Comparison of ENCODE assay signal across 10 cellular contexts in the genomic region with DNA sequence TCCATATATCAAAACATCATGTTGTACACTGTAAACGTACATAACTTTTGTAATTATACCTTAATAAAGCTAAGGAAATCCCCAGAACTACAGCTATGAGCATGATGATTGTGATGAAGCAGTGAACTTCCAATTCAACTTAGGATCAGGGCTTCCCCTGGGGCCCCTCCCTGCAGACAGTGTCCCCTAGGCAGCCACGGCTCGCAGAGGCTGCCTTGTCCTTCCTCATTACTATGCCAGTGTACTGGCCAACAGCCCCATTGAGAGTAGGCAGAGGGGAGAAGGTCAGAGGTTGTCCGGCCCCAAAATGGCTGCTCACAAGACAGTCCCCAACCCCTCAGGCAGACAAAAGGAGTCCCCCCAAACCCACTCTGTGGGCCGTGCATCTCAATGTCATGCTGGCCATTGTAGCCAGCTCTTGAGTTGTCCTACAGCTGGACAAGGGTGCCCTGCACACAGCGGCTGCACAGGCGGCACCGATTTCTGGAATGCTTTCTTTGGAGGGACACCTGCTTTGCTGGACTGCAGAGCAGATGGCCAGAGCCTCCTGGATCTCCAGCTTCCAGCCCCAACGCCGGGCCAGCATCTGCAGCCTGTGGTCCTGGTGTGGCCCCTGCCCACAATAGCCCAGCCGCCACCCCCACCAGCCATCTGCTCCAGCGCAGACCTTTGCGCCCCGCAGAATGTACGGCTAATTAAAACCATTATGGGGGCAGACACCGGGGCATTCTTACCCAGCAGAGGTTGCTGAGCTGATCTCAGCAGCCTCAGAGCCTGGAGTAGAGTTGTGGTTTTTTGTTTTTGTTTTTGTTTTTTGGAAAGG. TPM values are rescaled to one million over a fixed set of nuclear protein-coding genes. Genes with fewer than 3 reads are reported as not detected.
A peak's percentile ranks its signal among the peaks of the same experiment; 100 is the strongest.
DNase-seq lines count a peak whose midpoint lies in the region; ATAC-seq and TF ChIP-seq lines count a peak whose summit lies in the region.
"Had no signal": no experiment of that assay in that cellular context is flagged by ENCODE, and none has a peak within 500 bp of the region (broad histone marks: within the 10 kb centered on the region; RNA-seq: fewer than 3 reads in every experiment).

No MANE protein-coding gene starts in this region.

- TF ChIP-seq EP300 in stomach (IDR thresholded peaks at IDR 0.05) = no peak

- H3K36me3 Mint-ChIP-seq in activated naive CD4-positive, alpha-beta T cell treated with anti-CD3 and anti-CD28 coated beads, Interleukin-2, amount 50 U/mL, for 24 hours = peaks cover 5% of the 10 kb centered on the region
- peaks cover 13% of the 10 kb centered on the region for H3K36me3 Mint-ChIP-seq in activated T-helper 1 cell treated with anti-CD3 and anti-CD28 coated beads, Interleukin-12 subunit alpha, Interleukin-12 subunit beta, Interleukin-2, Interleukin-4 antibody, amounts not matched to agents 30 ng/mL and 10 ng/mL and 1 ng/mL, durations not matched to agents 14 hours and 24 hours and 36 hours (ENCODE audit: low read depth)
- H3K36me3 Mint-ChIP-seq in immature natural killer cell = peaks cover 0 to 6% (median 4%) of the 10 kb centered on the region in 3 donors

- ATAC-seq in gastrocnemius medialis = no peak

- TF ChIP-seq CTCF in gastrocnemius medialis (IDR thresholded peaks at IDR 0.05 in 4 of 5, conservative IDR thresholded peaks at IDR 0.05 in 1 of 5) = no peak
- no peak for TF ChIP-seq CTCF in stomach (IDR thresholded peaks at IDR 0.05)

- H3K27ac ChIP-seq in thymus (ENCODE audit: low read depth) = peak overlapping the region; percentile 94
- no peak overlapping the region for H3K27ac ChIP-seq in gastrocnemius medialis
- peak overlapping the region in 1 of 5 donors; percentile 22 for H3K27ac ChIP-seq in stomach
- H3K27ac ChIP-seq: ovary had no signal

- peaks cover 87% of the 10 kb centered on the region for H3K4me1 Mint-ChIP-seq in activated naive CD4-positive, alpha-beta T cell treated with anti-CD3 and anti-CD28 coated beads, Interleukin-2, amount 50 U/mL, for 24 hours
- H3K4me1 Mint-ChIP-seq in activated T-helper 1 cell treated with anti-CD3 and anti-CD28 coated beads, Interleukin-12 subunit alpha, Interleukin-12 subunit beta, Interleukin-2, Interleukin-4 antibody, amounts not matched to agents 30 ng/mL and 10 ng/mL and 1 ng/mL, durations not matched to agents 14 hours and 24 hours and 36 hours (ENCODE audit: low read depth) = peaks cover 54% of the 10 kb centered on the region
- peaks cover 65 to 80% of the 10 kb centered on the region in 2 donors for H3K4me1 Mint-ChIP-seq in immature natural killer cell

- no peak for TF ChIP-seq POLR2A in gastrocnemius medialis (IDR thresholded peaks at IDR 0.05)
- no peak for TF ChIP-seq POLR2A in stomach (IDR thresholded peaks at IDR 0.05)

- H3K36me3 ChIP-seq in thymus (ENCODE audit: control insufficient read depth, insufficient read depth) (no peaks in the 10 kb centered on the region), gastrocnemius medialis (no peaks in the 10 kb centered on the region), stomach (peaks cover 0 to 14% (median 9%) of the 10 kb centered on the region in 4 donors)
- H3K36me3 ChIP-seq: ovary had no signal

- peaks cover 44% of the 10 kb centered on the region for H3K4me1 ChIP-seq in thymus (ENCODE audit: control insufficient read depth, insufficient read depth, low read length)
- peaks cover 13 to 24% of the 10 kb centered on the region in 2 donors for H3K4me1 ChIP-seq in gastrocnemius medialis
- H3K4me1 ChIP-seq in stomach = peaks cover 0 to 25% (median 11%) of the 10 kb centered on the region in 4 donors

- H3K4me3 ChIP-seq in thymus (ENCODE audit: low read length) (no peak overlapping the region), gastrocnemius medialis (no peak overlapping the region), stomach (no peak overlapping the region)
- H3K4me3 ChIP-seq: ovary had no signal

- H3K27ac Mint-ChIP-seq in activated naive CD4-positive, alpha-beta T cell treated with anti-CD3 and anti-CD28 coated beads, Interleukin-2, amount 50 U/mL, for 24 hours = peak overlapping the region; percentile 79
- peak overlapping the region; percentile 79 for H3K27ac Mint-ChIP-seq in activated T-helper 1 cell treated with anti-CD3 and anti-CD28 coated beads, Interleukin-12 subunit alpha, Interleukin-12 subunit beta, Interleukin-2, Interleukin-4 antibody, amounts not matched to agents 30 ng/mL and 10 ng/mL and 1 ng/mL, durations not matched to agents 14 hours and 24 hours and 36 hours
- peak overlapping the region; percentile 48 to 87 (median 76) for H3K27ac Mint-ChIP-seq in immature natural killer cell

- no peaks in the 10 kb centered on the region for H3K27me3 ChIP-seq in thymus (ENCODE audit: control insufficient read depth, insufficient read depth)
- H3K27me3 ChIP-seq in gastrocnemius medialis = no peaks in the 10 kb centered on the region
- H3K27me3 ChIP-seq in stomach = no peaks in the 10 kb centered on the region
- H3K27me3 ChIP-seq: ovary had no signal

- intact Hi-C loops in activated T-helper 1 cell treated with anti-CD3 and anti-CD28 coated beads, Interleukin-12 subunit alpha, Interleukin-12 subunit beta, Interleukin-2, Interleukin-4 antibody, amounts not matched to agents 30 ng/mL and 10 ng/mL and 1 ng/mL, durations not matched to agents 14 hours and 24 hours and 36 hours (cut with micrococcal nuclease) = no loop called here
- intact Hi-C loops in gastrocnemius medialis (cut with DNase I; ENCODE audit: low total_unique reads) = no loop called here
- intact Hi-C loops in stomach (cut with DNase I; ENCODE audit: low total_unique reads) = no loop called here

- 77% methylated on average over 16 of the region's 16 CpGs for WGBS in thymus
- 71 to 81% (median 75%) methylated on average over 12 to 16 of the region's 16 CpGs for WGBS in stomach, 5 donors

- in situ Hi-C loops in gastrocnemius medialis (cut with MboI; ENCODE audit: low sequenced_read_pairs in 4 of 4) = loop anchor here in 3 of 4 donors (10.0 to 25.0 kb wide), 2 partner anchors 70 to 473 kb away; partner anchors contain the start of genes DMAC2L (in 2 of the 3) and L2HGDH (in 2 of the 3)

- H3K4me3 Mint-ChIP-seq in activated naive CD4-positive, alpha-beta T cell treated with anti-CD3 and anti-CD28 coated beads, Interleukin-2, amount 50 U/mL, for 24 hours = peak overlapping the region; percentile 44
- peak overlapping the region; percentile 56 for H3K4me3 Mint-ChIP-seq in activated T-helper 1 cell treated with anti-CD3 and anti-CD28 coated beads, Interleukin-12 subunit alpha, Interleukin-12 subunit beta, Interleukin-2, Interleukin-4 antibody, amounts not matched to agents 30 ng/mL and 10 ng/mL and 1 ng/mL, durations not matched to agents 14 hours and 24 hours and 36 hours
- peak overlapping the region; percentile 27 to 68 (median 56) for H3K4me3 Mint-ChIP-seq in immature natural killer cell

- no peak for DNase-seq in activated naive CD4-positive, alpha-beta T cell (lab: John Stamatoyannopoulos, UW)
- no peak for DNase-seq in activated T-helper 1 cell treated with anti-CD3 and anti-CD28 coated beads, Interleukin-12 subunit alpha, Interleukin-12 subunit beta, Interleukin-2, Interleukin-4 antibody, amounts not matched to agents 30 ng/mL and 10 ng/mL and 1 ng/mL, durations not matched to agents 14 hours and 24 hours and 36 hours (ENCODE audit: low spot score)
- DNase-seq in immature natural killer cell (no peak), globus pallidus (ENCODE audit: low spot score) (no peak), gastrocnemius medialis (no peak), stomach (no peak)
- DNase-seq: activated CD4-positive, alpha-beta T cell treated with anti-CD3 and anti-CD28 coated beads for 4 hours; ovary had no signal

- H3K9me3 ChIP-seq in thymus (ENCODE audit: control insufficient read depth) = no peaks in the 10 kb centered on the region
- no peaks in the 10 kb centered on the region for H3K9me3 ChIP-seq in gastrocnemius medialis
- no peaks in the 10 kb centered on the region for H3K9me3 ChIP-seq in stomach
- H3K9me3 ChIP-seq: ovary had no signal

- H3K9me3 Mint-ChIP-seq in activated naive CD4-positive, alpha-beta T cell treated with anti-CD3 and anti-CD28 coated beads, Interleukin-2, amount 50 U/mL, for 24 hours = no peaks in the 10 kb centered on the region
- H3K9me3 Mint-ChIP-seq in activated T-helper 1 cell treated with anti-CD3 and anti-CD28 coated beads, Interleukin-12 subunit alpha, Interleukin-12 subunit beta, Interleukin-2, Interleukin-4 antibody, amounts not matched to agents 30 ng/mL and 10 ng/mL and 1 ng/mL, durations not matched to agents 14 hours and 24 hours and 36 hours = no peaks in the 10 kb centered on the region
- H3K9me3 Mint-ChIP-seq in immature natural killer cell = no peaks in the 10 kb centered on the region

- no peaks in the 10 kb centered on the region for H3K27me3 Mint-ChIP-seq in activated naive CD4-positive, alpha-beta T cell treated with anti-CD3 and anti-CD28 coated beads, Interleukin-2, amount 50 U/mL, for 24 hours
- H3K27me3 Mint-ChIP-seq in activated T-helper 1 cell treated with anti-CD3 and anti-CD28 coated beads, Interleukin-12 subunit alpha, Interleukin-12 subunit beta, Interleukin-2, Interleukin-4 antibody, amounts not matched to agents 30 ng/mL and 10 ng/mL and 1 ng/mL, durations not matched to agents 14 hours and 24 hours and 36 hours (ENCODE audit: insufficient read depth) = no peaks in the 10 kb centered on the region
- H3K27me3 Mint-ChIP-seq in immature natural killer cell (ENCODE audit: low read depth in 3 of 3) = peaks cover 0 to 6% (median 0%) of the 10 kb centered on the region in 3 donors

RNA-seq across cellular contexts. Expression of gene NIN, which starts 46.1 kb away (rescaled TPM):
- total RNA-seq in activated T-helper 1 cell treated with anti-CD3 and anti-CD28 coated beads, Interleukin-12 subunit alpha, Interleukin-12 subunit beta, Interleukin-2, Interleukin-4 antibody, amounts not matched to agents 30 ng/mL and 10 ng/mL and 1 ng/mL, durations not matched to agents 14 hours and 24 hours and 36 hours = 39.9 and 43.3 TPM in 2 replicates
- polyA plus RNA-seq in immature natural killer cell (10 to 100 TPM in 1 of 3 donors, 1 to 10 TPM in 2; 8.4 to 43.3 (median 9.7) TPM), thymus (14.7 TPM), stomach (1 to 10 TPM; 5.3 to 9.5 (median 5.8) TPM)
- total RNA-seq in gastrocnemius medialis (10 to 100 TPM; 16.2 to 49.3 (median 29.2) TPM), stomach (10 to 100 TPM; 13.3 to 70.5 (median 39.7) TPM)
